In genomic region chr4:168880811-168881595, GRCh38 we compare ENCODE assay signal across 8 cellular contexts.
DNase-seq lines count a peak whose midpoint lies in the region; ATAC-seq, FAIRE-seq and TF ChIP-seq lines count a peak whose summit lies in the region.

No MANE protein-coding gene starts in this region.

- FAIRE-seq in HepG2 (lab: Jason Lieb, UNC) = peak; percentile 86

- H3K4me3 Mint-ChIP-seq in activated CD8-positive, alpha-beta T cell treated with anti-CD3 and anti-CD28 coated beads for 36 hours = no peak overlapping the region
- no peak overlapping the region for H3K4me3 Mint-ChIP-seq in activated CD4-positive, alpha-beta T cell treated with anti-CD3 and anti-CD28 coated beads for 36 hours

- WGBS in HepG2 (ENCODE audit: low lambda C conversion rate) = 20% methylated on average over 8 of the region's 8 CpGs

- H3K4me1 ChIP-seq in HepG2 (ENCODE audit: insufficient read depth, low read length) = peaks cover 25% of the 10 kb centered on the region

- in situ Hi-C loops in HepG2 (cut with HindIII; ENCODE audit: extremely low pct_ligation_motif_present, low pct_unique_long_range_greater_than_20kb) = no loop called here

- TF ChIP-seq CTCF in GM10248 (IDR thresholded peaks at IDR 0.05; ENCODE audit: control extremely low read depth, extremely low read depth, low read depth, missing control alignments) (no peak), HepG2 (CRISPR knock-in tag; IDR thresholded peaks at IDR 0.05) (no peak)
- TF ChIP-seq CTCF in activated CD8-positive, alpha-beta T cell treated with anti-CD3 and anti-CD28 coated beads for 36 hours (IDR thresholded peaks at IDR 0.05) = no peak

- no peak overlapping the region for H3K27ac ChIP-seq in HepG2 (ENCODE audit: extremely low read length, insufficient read depth, low read length)

- peaks cover 35% of the 10 kb centered on the region for H3K27me3 Mint-ChIP-seq in activated CD8-positive, alpha-beta T cell treated with anti-CD3 and anti-CD28 coated beads for 36 hours
- H3K27me3 Mint-ChIP-seq in activated CD4-positive, alpha-beta T cell treated with anti-CD3 and anti-CD28 coated beads for 36 hours = peaks cover 36% of the 10 kb centered on the region

- intact Hi-C loops in HepG2 (cut with micrococcal nuclease; ENCODE audit: unreplicated experiment) = no loop called here
- intact Hi-C loops in activated CD8-positive, alpha-beta T cell treated with anti-CD3 and anti-CD28 coated beads for 36 hours (cut with micrococcal nuclease) = no loop called here
- intact Hi-C loops in activated CD4-positive, alpha-beta T cell treated with anti-CD3 and anti-CD28 coated beads for 36 hours (cut with DNase I, micrococcal nuclease) = no loop called here

- no peaks in the 10 kb centered on the region for H3K9me3 Mint-ChIP-seq in activated CD8-positive, alpha-beta T cell treated with anti-CD3 and anti-CD28 coated beads for 36 hours
- H3K9me3 Mint-ChIP-seq in activated CD4-positive, alpha-beta T cell treated with anti-CD3 and anti-CD28 coated beads for 36 hours (ENCODE audit: low read depth) = no peaks in the 10 kb centered on the region

- no peaks in the 10 kb centered on the region for H3K9me3 ChIP-seq in HepG2 (ENCODE audit: low read length)

- peaks cover 4% of the 10 kb centered on the region for H3K4me1 Mint-ChIP-seq in activated CD8-positive, alpha-beta T cell treated with anti-CD3 and anti-CD28 coated beads for 36 hours (ENCODE audit: low read depth)
- peaks cover 10% of the 10 kb centered on the region for H3K4me1 Mint-ChIP-seq in activated CD4-positive, alpha-beta T cell treated with anti-CD3 and anti-CD28 coated beads for 36 hours

- ATAC-seq in GM21786 (IDR thresholded peaks at IDR 0.05; ENCODE audit: unreplicated experiment) = peak; percentile 62
- ATAC-seq in HepG2 = peak; percentile 91
- ATAC-seq in activated CD8-positive, alpha-beta T cell treated with anti-CD3 and anti-CD28 coated beads for 36 hours = no peak
- ATAC-seq in activated CD4-positive, alpha-beta T cell treated with anti-CD3 and anti-CD28 coated beads for 36 hours = no peak

- POLR2A ChIA-PET in GM10248 (lab: Yijun Ruan, JAX) (interaction anchor here (0.5 kb wide), 1 partner anchor 129 kb away, joined by 4 read pairs; the partner anchor contains the start of gene CBR4), HepG2 (lab: Yijun Ruan, JAX) (no interaction called here)
- POLR2A ChIA-PET in activated CD8-positive, alpha-beta T cell treated with anti-CD3 and anti-CD28 coated beads for 36 hours (lab: Charles Lee) = no interaction called here
- POLR2A ChIA-PET in activated CD4-positive, alpha-beta T cell treated with anti-CD3 and anti-CD28 coated beads for 36 hours (lab: Charles Lee) = no interaction called here

- H3K36me3 Mint-ChIP-seq in activated CD8-positive, alpha-beta T cell treated with anti-CD3 and anti-CD28 coated beads for 36 hours (ENCODE audit: low read depth) = no peaks in the 10 kb centered on the region
- peaks cover 2% of the 10 kb centered on the region for H3K36me3 Mint-ChIP-seq in activated CD4-positive, alpha-beta T cell treated with anti-CD3 and anti-CD28 coated beads for 36 hours (ENCODE audit: low read depth)

- H2AFZ ChIP-seq in HepG2 (ENCODE audit: low read length) = no peak overlapping the region

- H3K79me2 ChIP-seq in HepG2 (ENCODE audit: insufficient read depth, low read length) = no peaks in the 10 kb centered on the region

- no peak overlapping the region for H3K9ac ChIP-seq in HepG2 (ENCODE audit: insufficient read depth, low read depth, low read length)

- H4K20me1 ChIP-seq in HepG2 (ENCODE audit: insufficient read depth, low read length) = no peaks in the 10 kb centered on the region

- H3K4me2 ChIP-seq in HepG2 (ENCODE audit: low read depth, low read length) = peak overlapping the region; percentile 36

- no TSS peak for BruUV-seq in HepG2 (replicated peaks; lab: Mats Ljungman, UMichigan)

- no peak overlapping the region for H3K27ac Mint-ChIP-seq in activated CD8-positive, alpha-beta T cell treated with anti-CD3 and anti-CD28 coated beads for 36 hours
- no peak overlapping the region for H3K27ac Mint-ChIP-seq in activated CD4-positive, alpha-beta T cell treated with anti-CD3 and anti-CD28 coated beads for 36 hours

- TF ChIP-seq EP300 in HepG2 (IDR thresholded peaks at IDR 0.05; ENCODE audit: low read depth in 2 of 2, low read length in 2 of 2) (no peak; a peak in 1 of 4 replicates), HepG2 (CRISPR knock-in tag; IDR thresholded peaks at IDR 0.05; ENCODE audit: borderline replicate concordance) (no peak)

- DNase-seq in GM10248 (ENCODE audit: extremely low spot score) (peak; percentile 18), Kasumi-1 (lab: John Stamatoyannopoulos, UW) (peak; percentile 95 to 96), HepG2 (ENCODE audit: low spot score) (peak; percentile 49), HT-29 (ENCODE audit: low spot score) (no peak), D341Med (ENCODE audit: low spot score) (no peak)
- DNase-seq in activated CD8-positive, alpha-beta T cell treated with anti-CD3 and anti-CD28 coated beads for 36 hours = no peak
- DNase-seq in activated CD4-positive, alpha-beta T cell treated with anti-CD3 and anti-CD28 coated beads for 36 hours = no peak

- no peaks in the 10 kb centered on the region for H3K27me3 ChIP-seq in HepG2 (ENCODE audit: control insufficient read depth in 1 of 2, insufficient read depth in 2 of 2, low read length in 2 of 2)

- CTCF ChIA-PET in GM10248 (lab: Yijun Ruan, JAX) (interaction anchor here (2.6 kb wide), 1 partner anchor 11 kb away, joined by 9 read pairs; no protein-coding TSS in a partner anchor), HepG2 (lab: Yijun Ruan, JAX; ENCODE audit: low intra/inter-chr PET ratio, low total read pairs) (no interaction called here)
- CTCF ChIA-PET in activated CD8-positive, alpha-beta T cell treated with anti-CD3 and anti-CD28 coated beads for 36 hours (lab: Charles Lee) = no interaction called here
- CTCF ChIA-PET in activated CD4-positive, alpha-beta T cell treated with anti-CD3 and anti-CD28 coated beads for 36 hours (lab: Charles Lee) = no interaction called here

- no peak overlapping the region for H3K4me3 ChIP-seq in HepG2 (replicated peaks in 1 of 3; ENCODE audit: insufficient read depth in 1 of 3, low read depth in 2 of 3, low read length in 3 of 3)

- no peaks in the 10 kb centered on the region for H3K36me3 ChIP-seq in HepG2 (replicated peaks in 1 of 2; ENCODE audit: control insufficient read depth in 1 of 2, insufficient read depth in 2 of 2, low read length in 2 of 2)

- TF ChIP-seq RAD21 in HepG2 (CRISPR knock-in tag; IDR thresholded peaks at IDR 0.05) = no peak

- TF ChIP-seq POLR2A in HepG2 (IDR thresholded peaks at IDR 0.05; ENCODE audit: insufficient read depth in 1 of 2, low read depth in 2 of 2, low read length in 2 of 2) = no peak

TF ChIP-seq in HepG2, 621 proteins besides CTCF, POLR2A, EP300 and RAD21 (continues in another document):
- peak; percentile 74 for TF ChIP-seq HNF4A (CRISPR knock-in tag; IDR thresholded peaks at IDR 0.05)
- TF ChIP-seq ZNF788 (CRISPR knock-in tag; IDR thresholded peaks at IDR 0.05; ENCODE audit: borderline replicate concordance) = no peak
- no peak for TF ChIP-seq ZNF256 (CRISPR knock-in tag; conservative IDR thresholded peaks at IDR 0.05)
- TF ChIP-seq FOXP4 (CRISPR knock-in tag; IDR thresholded peaks at IDR 0.05) = peak; percentile 77
- peak; percentile 88 for TF ChIP-seq NR2F2 (IDR thresholded peaks at IDR 0.05; ENCODE audit: borderline replicate concordance, low read depth)
- no peak for TF ChIP-seq ATF2 (CRISPR knock-in tag; IDR thresholded peaks at IDR 0.05)
- TF ChIP-seq ZNF710 (CRISPR knock-in tag; IDR thresholded peaks at IDR 0.05; ENCODE audit: borderline replicate concordance) = 0 out of 2 replicates have a peak, but pooled peaks have one; percentile 44
- no peak for TF ChIP-seq ARHGAP35 (CRISPR knock-in tag; IDR thresholded peaks at IDR 0.05; ENCODE audit: borderline replicate concordance)

Comparison
In these comparisons a context has a peak if more than half of its experiments do, and no peak if none do; other contexts are left out.
1. DNase-seq: peak in GM10248 (single experiment), Kasumi-1 (2 of 2) and HepG2 (single experiment); none in activated CD8-positive, alpha-beta T cell treated with anti-CD3 and anti-CD28 coated beads for 36 hours (single experiment), activated CD4-positive, alpha-beta T cell treated with anti-CD3 and anti-CD28 coated beads for 36 hours (single experiment), HT-29 (single experiment) and D341Med (single experiment).
2. ATAC-seq: peak in GM21786 (single experiment) and HepG2 (single experiment); none in activated CD8-positive, alpha-beta T cell treated with anti-CD3 and anti-CD28 coated beads for 36 hours (single experiment) and activated CD4-positive, alpha-beta T cell treated with anti-CD3 and anti-CD28 coated beads for 36 hours (single experiment).